Comparison of ENCODE assay signal across 29 cellular contexts in the genomic region with DNA sequence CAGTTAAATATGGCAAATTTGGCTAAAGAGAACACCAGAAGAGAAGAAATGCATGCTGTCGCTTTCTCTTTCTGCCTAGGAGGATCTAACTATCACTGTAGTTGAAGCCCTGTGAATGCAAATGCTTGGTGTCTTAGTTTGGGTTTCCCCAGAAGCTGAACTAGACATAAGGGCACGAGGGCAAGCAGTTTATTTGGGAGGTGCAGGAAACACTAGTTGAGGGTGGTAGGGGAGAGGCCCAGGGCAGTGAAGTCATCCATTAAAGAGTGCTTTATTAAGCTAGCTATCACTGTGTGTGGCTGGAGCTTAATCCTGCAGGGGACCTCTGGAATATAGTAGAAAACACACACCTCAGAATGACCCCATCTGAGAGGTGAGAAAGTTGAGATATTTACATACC.
"Had no signal": no experiment of that assay in that cellular context is flagged by ENCODE, and none has a peak within 500 bp of the region (broad histone marks: within the 10 kb centered on the region; RNA-seq: fewer than 3 reads in every experiment).

No MANE protein-coding gene starts in this region.

- H3K9me3 ChIP-seq: left lung, lower lobe of right lung, mucosa of descending colon, psoas muscle, right atrium auricular region, spleen, thoracic aorta, uterus had no signal

- H3K4me1 ChIP-seq: left lung, lower lobe of right lung, parathyroid adenoma, spleen had no signal

- H3K9ac ChIP-seq: parathyroid adenoma had no signal

- ATAC-seq: activated CD8-positive, alpha-beta T cell treated with anti-CD3 and anti-CD28 coated beads for 36 hours; activated T-cell treated with anti-CD3 and anti-CD28 coated beads, Interleukin-2, amount 50 U/mL, for 4 hours; activated T-helper 17 cell treated with anti-CD3 and anti-CD28 coated beads, Interleukin-2, amount 50 U/mL, for 72 hours; esophagus mucosa; left lung; lower lobe of right lung; mucosa of descending colon; psoas muscle; WTC11 had no signal

- H3K27ac ChIP-seq: brain microvascular endothelial cell, left lung, lower lobe of right lung, parathyroid adenoma, psoas muscle, right atrium auricular region, spleen, thoracic aorta had no signal

- H3K27ac Mint-ChIP-seq: activated CD8-positive, alpha-beta T cell treated with anti-CD3 and anti-CD28 coated beads for 36 hours; activated T-helper 17 cell treated with anti-CD3 and anti-CD28 coated beads, Interleukin-2, amount 50 U/mL, for 72 hours; dendritic cell treated with granulocyte-macrophage colony-stimulating factor and Interleukin-4, amounts not matched to agents 40 ng/mL and 50 ng/mL, for 4 days; endodermal cell; stimulated activated naive CD8-positive, alpha-beta T cell treated with anti-CD3 and anti-CD28 coated beads, Interleukin-15, Interleukin-2, amounts not matched to agents 100 ng/mL and 50 ng/mL, for 24 hours; type B pancreatic cell; WTC11 had no signal

- H3K36me3 Mint-ChIP-seq: type B pancreatic cell, WTC11 had no signal

- H3K4me1 Mint-ChIP-seq: activated T-helper 17 cell treated with anti-CD3 and anti-CD28 coated beads, Interleukin-2, amount 50 U/mL, for 72 hours; WTC11 had no signal

- H3K9me3 Mint-ChIP-seq: activated CD8-positive, alpha-beta T cell treated with anti-CD3 and anti-CD28 coated beads for 36 hours; endodermal cell; neural crest cell; WTC11 had no signal

- H3K36me3 ChIP-seq: brain microvascular endothelial cell, left lung, lower lobe of right lung, right atrium auricular region, spleen, thoracic aorta, uterus had no signal

- H3K27me3 Mint-ChIP-seq: activated CD8-positive, alpha-beta T cell treated with anti-CD3 and anti-CD28 coated beads for 36 hours; activated T-helper 17 cell treated with anti-CD3 and anti-CD28 coated beads, Interleukin-2, amount 50 U/mL, for 72 hours; dendritic cell treated with granulocyte-macrophage colony-stimulating factor and Interleukin-4, amounts not matched to agents 40 ng/mL and 50 ng/mL, for 4 days; stimulated activated naive CD8-positive, alpha-beta T cell treated with anti-CD3 and anti-CD28 coated beads, Interleukin-15, Interleukin-2, amounts not matched to agents 100 ng/mL and 50 ng/mL, for 24 hours; type B pancreatic cell had no signal

- H3K4me3 Mint-ChIP-seq: activated CD8-positive, alpha-beta T cell treated with anti-CD3 and anti-CD28 coated beads for 36 hours; activated T-cell treated with anti-CD3 and anti-CD28 coated beads, Interleukin-2, amount 50 U/mL, for 4 hours; activated T-helper 17 cell treated with anti-CD3 and anti-CD28 coated beads, Interleukin-2, amount 50 U/mL, for 72 hours; dendritic cell treated with granulocyte-macrophage colony-stimulating factor and Interleukin-4, amounts not matched to agents 40 ng/mL and 50 ng/mL, for 4 days; endodermal cell; neural crest cell; stimulated activated naive CD8-positive, alpha-beta T cell treated with anti-CD3 and anti-CD28 coated beads, Interleukin-15, Interleukin-2, amounts not matched to agents 100 ng/mL and 50 ng/mL, for 24 hours; type B pancreatic cell; WTC11 had no signal

- DNase-seq: activated CD4-positive, alpha-beta T cell treated with anti-CD3 and anti-CD28 coated beads, Interleukin-2, amount 50 U/mL, for 1 hour; activated CD8-positive, alpha-beta T cell treated with anti-CD3 and anti-CD28 coated beads for 36 hours; activated gamma-delta T cell treated with Interleukin-2 at 50 U/mL for 16 hours; activated naive CD4-positive, alpha-beta T cell treated with anti-CD3 and anti-CD28 coated beads, Interleukin-2, amount 50 U/mL, for 16 hours; activated T-cell treated with anti-CD3 and anti-CD28 coated beads, Interleukin-2, amount 50 U/mL, for 4 hours; amniotic stem cell; brain microvascular endothelial cell; caudate nucleus; endodermal cell; kidney glomerular epithelial cell; left lung; lower lobe of right lung; mucosa of descending colon; nucleus accumbens; psoas muscle; spleen; stimulated activated CD4-positive, alpha-beta T cell treated with anti-CD3 and anti-CD28 coated beads, Interleukin-2, amount 100 ng/mL, for 48 hours; T-helper 2 cell; uterus had no signal

- H3K27me3 ChIP-seq: brain microvascular endothelial cell, left lung, right atrium auricular region, spleen, uterus had no signal

- H3K79me2 ChIP-seq: parathyroid adenoma had no signal

- H3K4me3 ChIP-seq: left lung, lower lobe of right lung, mucosa of descending colon, psoas muscle, right atrium auricular region, spleen, thoracic aorta, uterus had no signal

- H2AFZ ChIP-seq: parathyroid adenoma had no signal
